In genomic region chr2:175137793-175138192, GRCh38 we compare ENCODE assay signal across 17 cellular contexts.
"Had no signal": no experiment of that assay in that cellular context is flagged by ENCODE, and none has a peak within 500 bp of the region (broad histone marks: within the 10 kb centered on the region; RNA-seq: fewer than 3 reads in every experiment).

No MANE protein-coding gene starts in this region.

- H3K27ac Mint-ChIP-seq: dendritic cell treated with granulocyte-macrophage colony-stimulating factor and Interleukin-4, amounts not matched to agents 40 ng/mL and 50 ng/mL, for 4 days; memory B cell; mesothelial cell of epicardium; natural killer cell treated with Interleukin-12 subunit alpha and Interleukin-12 subunit beta and Interleukin-15 and Interleukin-18, amount 100 ng/mL, for 72 hours; stimulated activated naive CD8-positive, alpha-beta T cell treated with anti-CD3 and anti-CD28 coated beads, Interleukin-15, amount 100 ng/mL, for 72 hours had no signal

- ATAC-seq: effector memory CD8-positive, alpha-beta T cell; lower lobe of right lung; natural killer cell treated with Interleukin-12 subunit alpha and Interleukin-12 subunit beta and Interleukin-15 and Interleukin-18, amount 100 ng/mL, for 72 hours; sciatic nerve; stimulated activated naive B cell treated with anti-CD40 and anti-IgM and Interleukin-4, amounts not matched to agents 10 μg/mL and 1 μg/mL and 100 μg/mL, for 72 hours; stimulated activated naive CD8-positive, alpha-beta T cell treated with anti-CD3 and anti-CD28 coated beads, Interleukin-15, amount 100 ng/mL, for 72 hours; upper lobe of right lung had no signal

- H3K27me3 Mint-ChIP-seq: dendritic cell treated with granulocyte-macrophage colony-stimulating factor and Interleukin-4, amounts not matched to agents 40 ng/mL and 50 ng/mL, for 4 days; effector memory CD8-positive, alpha-beta T cell; memory B cell; natural killer cell treated with Interleukin-12 subunit alpha and Interleukin-12 subunit beta and Interleukin-15 and Interleukin-18, amount 100 ng/mL, for 72 hours; stimulated activated naive B cell treated with anti-CD40 and anti-IgM and Interleukin-4, amounts not matched to agents 10 μg/mL and 1 μg/mL and 100 μg/mL, for 72 hours; stimulated activated naive CD8-positive, alpha-beta T cell treated with anti-CD3 and anti-CD28 coated beads, Interleukin-15, amount 100 ng/mL, for 72 hours had no signal

- H3K9me3 Mint-ChIP-seq: dendritic cell treated with granulocyte-macrophage colony-stimulating factor and Interleukin-4, amounts not matched to agents 40 ng/mL and 50 ng/mL, for 4 days; effector memory CD8-positive, alpha-beta T cell; immature natural killer cell; memory B cell; mesothelial cell of epicardium; natural killer cell treated with Interleukin-12 subunit alpha and Interleukin-12 subunit beta and Interleukin-15 and Interleukin-18, amount 100 ng/mL, for 72 hours; stimulated activated naive B cell treated with anti-CD40 and anti-IgM and Interleukin-4, amounts not matched to agents 10 μg/mL and 1 μg/mL and 100 μg/mL, for 72 hours; stimulated activated naive CD8-positive, alpha-beta T cell treated with anti-CD3 and anti-CD28 coated beads, Interleukin-15, amount 100 ng/mL, for 72 hours had no signal

- H3K4me3 Mint-ChIP-seq: dendritic cell treated with granulocyte-macrophage colony-stimulating factor and Interleukin-4, amounts not matched to agents 40 ng/mL and 50 ng/mL, for 4 days; effector memory CD8-positive, alpha-beta T cell; memory B cell; mesothelial cell of epicardium; natural killer cell treated with Interleukin-12 subunit alpha and Interleukin-12 subunit beta and Interleukin-15 and Interleukin-18, amount 100 ng/mL, for 72 hours; stimulated activated naive B cell treated with anti-CD40 and anti-IgM and Interleukin-4, amounts not matched to agents 10 μg/mL and 1 μg/mL and 100 μg/mL, for 72 hours; stimulated activated naive CD8-positive, alpha-beta T cell treated with anti-CD3 and anti-CD28 coated beads, Interleukin-15, amount 100 ng/mL, for 72 hours had no signal

- DNase-seq: effector memory CD8-positive, alpha-beta T cell; foreskin fibroblast; immature natural killer cell; left ventricle myocardium inferior; lower lobe of right lung; occipital lobe; stimulated activated CD4-positive, alpha-beta T cell treated with anti-CD3 and anti-CD28 coated beads, Interleukin-2, amount 100 ng/mL, for 24 hours; stimulated activated CD4-positive, alpha-beta T cell treated with anti-CD3 and anti-CD28 coated beads, Interleukin-4, amount 100 ng/mL, for 4 hours; stimulated activated naive B cell treated with anti-CD40 and anti-IgM and Interleukin-4, amounts not matched to agents 10 μg/mL and 1 μg/mL and 100 μg/mL, for 72 hours; stimulated activated naive CD8-positive, alpha-beta T cell treated with anti-CD3 and anti-CD28 coated beads, Interleukin-15, amount 100 ng/mL, for 72 hours; testis; upper lobe of right lung had no signal
